In genomic region chrX:150163956-150164726, GRCh38 we compare ENCODE assay signal across 37 cellular contexts.
"Had no signal": no experiment of that assay in that cellular context is flagged by ENCODE, and none has a peak within 500 bp of the region (broad histone marks: within the 10 kb centered on the region; RNA-seq: fewer than 3 reads in every experiment).

No MANE protein-coding gene starts in this region.

- H3K27me3 ChIP-seq: ascending aorta, MG63 had no signal

- H3K4me3 Mint-ChIP-seq: activated CD8-positive, alpha-beta T cell treated with anti-CD3 and anti-CD28 coated beads, Interleukin-2, amount 10 ng/mL, durations not matched to agents 7 days and 5 days; activated naive CD4-positive, alpha-beta T cell treated with anti-CD3 and anti-CD28 coated beads, Interleukin-2, amount 50 U/mL, for 24 hours; activated naive CD8-positive, alpha-beta T cell treated with anti-CD3 and anti-CD28 coated beads, Interleukin-2, amount 10 ng/mL, durations not matched to agents 7 days and 5 days; activated T-cell treated with anti-CD3 and anti-CD28 coated beads, Interleukin-2, amount 50 U/mL, for 24 hours had no signal

- ATAC-seq: activated CD8-positive, alpha-beta T cell treated with anti-CD3 and anti-CD28 coated beads, Interleukin-2, amount 10 ng/mL, durations not matched to agents 7 days and 5 days; PC-3; Right ventricle myocardium inferior; SK-N-SH treated with all-trans-retinoic acid at 6 μM for 48 hours had no signal

- H3K27me3 Mint-ChIP-seq: activated naive CD4-positive, alpha-beta T cell treated with anti-CD3 and anti-CD28 coated beads, Interleukin-2, amount 50 U/mL, for 24 hours; activated naive CD8-positive, alpha-beta T cell treated with anti-CD3 and anti-CD28 coated beads, Interleukin-2, amount 10 ng/mL, durations not matched to agents 7 days and 5 days had no signal

- H3K9me3 Mint-ChIP-seq: activated naive CD4-positive, alpha-beta T cell treated with anti-CD3 and anti-CD28 coated beads, Interleukin-2, amount 50 U/mL, for 24 hours; activated naive CD8-positive, alpha-beta T cell treated with anti-CD3 and anti-CD28 coated beads, Interleukin-2, amount 10 ng/mL, durations not matched to agents 7 days and 5 days; activated T-cell treated with anti-CD3 and anti-CD28 coated beads, Interleukin-2, amount 50 U/mL, for 24 hours; activated T-helper 2 cell treated with anti-CD3 and anti-CD28 coated beads, Interferon-gamma antibody, Interleukin-2, Interleukin-4, amounts not matched to agents 10 μg/mL and 5 μg/mL and 100 μg/mL, durations not matched to agents 14 hours and 24 hours and 36 hours had no signal

- H3K36me3 Mint-ChIP-seq: activated naive CD4-positive, alpha-beta T cell treated with anti-CD3 and anti-CD28 coated beads, Interleukin-2, amount 50 U/mL, for 24 hours; activated naive CD8-positive, alpha-beta T cell treated with anti-CD3 and anti-CD28 coated beads, Interleukin-2, amount 10 ng/mL, durations not matched to agents 7 days and 5 days had no signal

- H3K4me3 ChIP-seq: ascending aorta, MG63 had no signal

- H3K27ac ChIP-seq: ascending aorta, RWPE1, WERI-Rb-1 had no signal

- DNase-seq: activated CD4-positive, alpha-beta T cell treated with anti-CD3 and anti-CD28 coated beads for 1 hour; activated CD4-positive, alpha-beta T cell treated with anti-CD3 and anti-CD28 coated beads for 48 hours; activated CD4-positive, alpha-beta T cell treated with anti-CD3 and anti-CD28 coated beads, Interleukin-2, amount 50 U/mL, for 48 hours; activated CD4-positive, CD25-positive, alpha-beta regulatory T cell; activated CD8-positive, alpha-beta T cell treated with anti-CD3 and anti-CD28 coated beads, Interleukin-2, amount 10 ng/mL, durations not matched to agents 7 days and 5 days; activated gamma-delta T cell; activated naive CD4-positive, alpha-beta T cell treated with Interleukin-2 at 50 U/mL for 16 hours; activated naive CD8-positive, alpha-beta T cell treated with anti-CD3 and anti-CD28 coated beads, Interleukin-2, amount 10 ng/mL, durations not matched to agents 7 days and 5 days; activated T-cell treated with anti-CD3 and anti-CD28 coated beads, Interleukin-2, amount 50 U/mL, for 24 hours; amygdala; Karpas-422; KBM-7; MG63; NCI-H1092 treated with DMSO at 0.1 percent for 48 hours; NCI-H1417; NCI-H146; NCI-H187; NCI-H2029 treated with DMSO at 0.1 percent for 48 hours; NCI-H2107; NCI-H2171; NCI-H510A; NCI-H526; NCI-H748 treated with DMSO at 0.1 percent for 48 hours; NK-92 treated with Interleukin-12 subunit alpha and Interleukin-12 subunit beta, amount 100 ng/mL, for 24 hours; PC-3; SIG-M5; T-helper 1 cell; T-helper 2 cell; T-helper 9 cell; WERI-Rb-1 had no signal

- H3K9me3 ChIP-seq: ascending aorta, MG63 had no signal

- H3K36me3 ChIP-seq: ascending aorta, MG63, WERI-Rb-1 had no signal

- H3K27ac Mint-ChIP-seq: activated CD8-positive, alpha-beta T cell treated with anti-CD3 and anti-CD28 coated beads, Interleukin-2, amount 10 ng/mL, durations not matched to agents 7 days and 5 days; activated naive CD4-positive, alpha-beta T cell treated with anti-CD3 and anti-CD28 coated beads, Interleukin-2, amount 50 U/mL, for 24 hours; activated naive CD8-positive, alpha-beta T cell treated with anti-CD3 and anti-CD28 coated beads, Interleukin-2, amount 10 ng/mL, durations not matched to agents 7 days and 5 days; activated T-cell treated with anti-CD3 and anti-CD28 coated beads, Interleukin-2, amount 50 U/mL, for 24 hours; activated T-helper 2 cell treated with anti-CD3 and anti-CD28 coated beads, Interferon-gamma antibody, Interleukin-2, Interleukin-4, amounts not matched to agents 10 μg/mL and 5 μg/mL and 100 μg/mL, durations not matched to agents 14 hours and 24 hours and 36 hours had no signal

- H3K4me1 Mint-ChIP-seq: activated naive CD4-positive, alpha-beta T cell treated with anti-CD3 and anti-CD28 coated beads, Interleukin-2, amount 50 U/mL, for 24 hours; activated naive CD8-positive, alpha-beta T cell treated with anti-CD3 and anti-CD28 coated beads, Interleukin-2, amount 10 ng/mL, durations not matched to agents 7 days and 5 days had no signal

- FAIRE-seq: RCC 7860 had no signal

- H3K4me1 ChIP-seq: ascending aorta had no signal
